10 cellular contexts compared by ENCODE assay signal in genomic region chr5:4511996-4512656, GRCh38.
A peak's percentile ranks its signal among the peaks of the same experiment; 100 is the strongest.
DNase-seq lines count a peak whose midpoint lies in the region; ATAC-seq, FAIRE-seq and TF ChIP-seq lines count a peak whose summit lies in the region.
"Had no signal": no experiment of that assay in that cellular context is flagged by ENCODE, and none has a peak within 500 bp of the region (broad histone marks: within the 10 kb centered on the region; RNA-seq: fewer than 3 reads in every experiment).

No MANE protein-coding gene starts in this region.

- no peaks in the 10 kb centered on the region for H3K4me1 Mint-ChIP-seq in T-helper 17 cell

- no peak overlapping the region for H3K27ac Mint-ChIP-seq in T-helper 17 cell

- intact Hi-C loops in left cardiac atrium (cut with DNase I) = no loop called here
- intact Hi-C loops in esophagus muscularis mucosa (cut with DNase I) = no loop called here

- no peak overlapping the region for H3K4me3 ChIP-seq in H7 (ENCODE audit: insufficient read depth, low read depth, low read length)
- H3K4me3 ChIP-seq in RWPE2 (ENCODE audit: severe bottlenecking) = no peak overlapping the region
- no peak overlapping the region for H3K4me3 ChIP-seq in small intestine (ENCODE audit: low read depth in 1 of 2, low read length in 2 of 2)
- no peak overlapping the region for H3K4me3 ChIP-seq in esophagus muscularis mucosa

- no peak for FAIRE-seq in small intestine (lab: Jason Lieb, UNC)

- no peaks in the 10 kb centered on the region for H3K36me3 ChIP-seq in H7 (replicated peaks; ENCODE audit: control insufficient read depth, insufficient read depth, low read length)
- no peaks in the 10 kb centered on the region for H3K36me3 ChIP-seq in RWPE2 (ENCODE audit: low read depth)
- no peaks in the 10 kb centered on the region for H3K36me3 ChIP-seq in small intestine (ENCODE audit: control insufficient read depth in 2 of 2, insufficient read depth in 2 of 2, low read length in 2 of 2)
- no peaks in the 10 kb centered on the region for H3K36me3 ChIP-seq in esophagus muscularis mucosa

- peak; percentile 69 for TF ChIP-seq CTCF in RWPE2 (IDR thresholded peaks at IDR 0.05; ENCODE audit: poor library complexity, severe bottlenecking)
- peak in 1 of 3 experiments; percentile 3 for TF ChIP-seq CTCF in esophagus muscularis mucosa (IDR thresholded peaks at IDR 0.05)

- H3K4me1 ChIP-seq in RWPE2 (ENCODE audit: insufficient read depth, poor library complexity, severe bottlenecking) = peaks cover 8% of the 10 kb centered on the region
- no peaks in the 10 kb centered on the region for H3K4me1 ChIP-seq in small intestine (ENCODE audit: control insufficient read depth in 2 of 2, insufficient read depth in 1 of 2, low read depth in 1 of 2, low read length in 1 of 2)
- H3K4me1 ChIP-seq in esophagus muscularis mucosa = no peaks in the 10 kb centered on the region

- no peak overlapping the region for H3K27ac ChIP-seq in RWPE2 (ENCODE audit: poor library complexity, severe bottlenecking)
- H3K27ac ChIP-seq in small intestine (ENCODE audit: low read depth in 1 of 2, low read length in 1 of 2) = no peak overlapping the region
- H3K27ac ChIP-seq in esophagus muscularis mucosa (replicated peaks in 1 of 4) = no peak overlapping the region

- H3K4me3 Mint-ChIP-seq in T-helper 17 cell = no peak overlapping the region

- WGBS in small intestine, 3 donors = 39 to 45% (median 40%) methylated on average over 31 of the region's 31 CpGs
- 43% methylated on average over 31 of the region's 31 CpGs for WGBS in esophagus muscularis mucosa

- H3K9me3 ChIP-seq in RWPE2 (ENCODE audit: severe bottlenecking) (peaks cover 5% of the 10 kb centered on the region), small intestine (ENCODE audit: control insufficient read depth, low read depth) (no peaks in the 10 kb centered on the region), esophagus muscularis mucosa (no peaks in the 10 kb centered on the region), T-helper 17 cell (ENCODE audit: control insufficient read depth, low read length, poor library complexity, severe bottlenecking) (no peaks in the 10 kb centered on the region)

- H3K36me3 Mint-ChIP-seq in T-helper 17 cell (ENCODE audit: low read depth) = no peaks in the 10 kb centered on the region

- peak; percentile 44 for DNase-seq in H7
- DNase-seq in RWPE2 (ENCODE audit: low spot score) = no peak
- DNase-seq in left cardiac atrium = peak; percentile 25
- peak; percentile 33 for DNase-seq in small intestine
- no peak for DNase-seq in esophagus muscularis mucosa (ENCODE audit: extremely low spot score)
- DNase-seq in T-helper 17 cell = no peak
- no peak for DNase-seq in KG1 (lab: John Stamatoyannopoulos, UW)
- DNase-seq: dermis blood vessel endothelial cell, NCI-H2029 had no signal

- no peaks in the 10 kb centered on the region for H3K27me3 Mint-ChIP-seq in T-helper 17 cell

- TF ChIP-seq EP300 in esophagus muscularis mucosa (IDR thresholded peaks at IDR 0.05) = no peak

- H3K27me3 ChIP-seq in H7 (ENCODE audit: control insufficient read depth, insufficient read depth, low read length) = no peaks in the 10 kb centered on the region
- peaks cover 4% of the 10 kb centered on the region for H3K27me3 ChIP-seq in RWPE2 (ENCODE audit: insufficient read depth, poor library complexity, severe bottlenecking)
- H3K27me3 ChIP-seq in small intestine (ENCODE audit: control insufficient read depth in 2 of 2, insufficient read depth in 2 of 2, low read length in 2 of 2) = no peaks in the 10 kb centered on the region
- peaks cover 0 to 33% (median 0%) of the 10 kb centered on the region in 4 donors for H3K27me3 ChIP-seq in esophagus muscularis mucosa

- ATAC-seq in RWPE2 (ENCODE audit: low read depth) = peak; percentile 83
- ATAC-seq in left cardiac atrium = peak; percentile 53 to 68
- no peak for ATAC-seq in T-helper 17 cell
- no peak for ATAC-seq in HG02798 (IDR thresholded peaks at IDR 0.05; ENCODE audit: poor library complexity, unreplicated experiment)

- TF ChIP-seq POLR2A in esophagus muscularis mucosa (IDR thresholded peaks at IDR 0.05; ENCODE audit: low read depth) = no peak

Comparison
In these comparisons a context has a peak if more than half of its experiments do, and no peak if none do; other contexts are left out.
1. DNase-seq: peak in H7 (single experiment), left cardiac atrium (single experiment) and small intestine (single experiment); none in RWPE2 (single experiment), esophagus muscularis mucosa (single experiment), T-helper 17 cell (0 of 3) and KG1 (single experiment).
2. ATAC-seq: peak in RWPE2 (single experiment) and left cardiac atrium (2 of 2); none in T-helper 17 cell (single experiment) and HG02798 (single experiment).